In the genomic region with DNA sequence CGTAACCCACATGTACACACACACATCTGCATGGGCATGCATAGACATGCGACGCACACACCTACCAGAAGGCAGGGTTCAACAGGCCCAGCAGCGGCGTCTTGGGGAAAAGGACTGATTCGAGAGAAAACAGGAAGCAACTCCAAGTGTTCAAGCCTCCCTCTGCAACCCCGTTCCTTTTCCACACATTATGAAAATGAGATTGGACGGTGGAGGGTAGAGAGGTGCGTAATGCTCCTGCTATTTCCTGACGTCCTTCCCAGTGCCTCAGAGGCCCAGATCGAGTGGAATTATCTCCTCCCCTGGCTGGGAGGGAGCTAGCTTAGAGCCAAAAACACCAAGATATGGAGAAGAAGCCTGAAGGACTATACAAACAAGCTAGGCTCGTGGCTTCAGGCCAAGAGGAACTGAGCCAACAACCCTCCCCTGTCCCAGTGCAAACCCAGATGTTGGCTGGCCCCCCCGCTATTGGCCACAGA, we compare ENCODE assay signal across 11 cellular contexts.
DNase-seq lines count a peak whose midpoint lies in the region; ATAC-seq and TF ChIP-seq lines count a peak whose summit lies in the region.
"Had no signal": no experiment of that assay in that cellular context is flagged by ENCODE, and none has a peak within 500 bp of the region (broad histone marks: within the 10 kb centered on the region; RNA-seq: fewer than 3 reads in every experiment).

No MANE protein-coding gene starts in this region.

- TF ChIP-seq CTCF in breast epithelium (IDR thresholded peaks at IDR 0.05) (no peak), dorsolateral prefrontal cortex (IDR thresholded peaks at IDR 0.05 in 54 of 56, conservative IDR thresholded peaks at IDR 0.05 in 2 of 56; ENCODE audit: low read depth in 1 of 56, partially characterized antibody in 56 of 56) (no peak)

- DNase-seq in HS-5 (ENCODE audit: low read depth) (peak; percentile 82), breast epithelium (ENCODE audit: low spot score in 2 of 2) (peak in 1 of 2 donors; percentile 20), hepatic stellate cell (ENCODE audit: low spot score) (peak; percentile 97), activated gamma-delta T cell treated with Interleukin-2 at 50 U/mL for 16 hours (no peak), dorsolateral prefrontal cortex (no peak), OCI-M2 (lab: John Stamatoyannopoulos, UW; ENCODE audit: unreplicated experiment) (no peak)
- DNase-seq in stimulated activated effector memory CD8-positive, alpha-beta T cell treated with anti-CD3 and anti-CD28 coated beads, Interleukin-12 subunit alpha, Interleukin-12 subunit beta, amount 100 ng/mL, for 72 hours (ENCODE audit: low spot score in 2 of 2), result no peak

- ATAC-seq in stimulated activated effector memory CD8-positive, alpha-beta T cell treated with anti-CD3 and anti-CD28 coated beads, Interleukin-12 subunit alpha, Interleukin-12 subunit beta, amount 100 ng/mL, for 72 hours, result no peak
- ATAC-seq: HCT116, K562 had no signal

- H3K36me3 ChIP-seq in breast epithelium (no peaks in the 10 kb centered on the region), subcutaneous abdominal adipose tissue (ENCODE audit: control insufficient read depth in 5 of 5, insufficient read depth in 5 of 5, low read length in 5 of 5) (no peaks in the 10 kb centered on the region)

- no peak overlapping the region for H3K9ac ChIP-seq in subcutaneous abdominal adipose tissue (ENCODE audit: low read length in 5 of 5)

- H3K27ac ChIP-seq in breast epithelium (peak overlapping the region; percentile 17 to 49), subcutaneous abdominal adipose tissue (ENCODE audit: low read depth, low read length) (peak overlapping the region; percentile 31), dorsolateral prefrontal cortex (no peak overlapping the region)
- H3K27ac ChIP-seq: PC-9 had no signal

- intact Hi-C loops in breast epithelium (cut with DNase I; ENCODE audit: low total_unique reads) (no loop called here), dorsolateral prefrontal cortex (cut with DNase I) (no loop called here)

- H3K27ac Mint-ChIP-seq in stimulated activated effector memory CD8-positive, alpha-beta T cell treated with anti-CD3 and anti-CD28 coated beads, Interleukin-12 subunit alpha, Interleukin-12 subunit beta, amount 100 ng/mL, for 72 hours, result no peak overlapping the region

- H3K27me3 ChIP-seq in breast epithelium, result no peaks in the 10 kb centered on the region
- no peaks in the 10 kb centered on the region for H3K27me3 ChIP-seq in subcutaneous abdominal adipose tissue (ENCODE audit: control insufficient read depth in 5 of 5, insufficient read depth in 4 of 5, low read length in 5 of 5)
- H3K27me3 ChIP-seq in dorsolateral prefrontal cortex, result no peaks in the 10 kb centered on the region

- H3K4me1 ChIP-seq in breast epithelium (peaks cover 0 to 6% of the 10 kb centered on the region in 2 donors), subcutaneous abdominal adipose tissue (ENCODE audit: control insufficient read depth in 5 of 5, insufficient read depth in 5 of 5, low read length in 5 of 5) (peaks cover 0 to 48% (median 33%) of the 10 kb centered on the region in 5 donors)

- H3K9me3 ChIP-seq in breast epithelium (no peaks in the 10 kb centered on the region), subcutaneous abdominal adipose tissue (ENCODE audit: control insufficient read depth in 5 of 5, low read length in 5 of 5) (peaks cover 0 to 6% (median 0%) of the 10 kb centered on the region in 5 donors)

- TF ChIP-seq POLR2A in breast epithelium (IDR thresholded peaks at IDR 0.05), result no peak

- no peaks in the 10 kb centered on the region for H3K36me3 Mint-ChIP-seq in stimulated activated effector memory CD8-positive, alpha-beta T cell treated with anti-CD3 and anti-CD28 coated beads, Interleukin-12 subunit alpha, Interleukin-12 subunit beta, amount 100 ng/mL, for 72 hours

- no peak overlapping the region for H3K4me3 Mint-ChIP-seq in stimulated activated effector memory CD8-positive, alpha-beta T cell treated with anti-CD3 and anti-CD28 coated beads, Interleukin-12 subunit alpha, Interleukin-12 subunit beta, amount 100 ng/mL, for 72 hours

- no peaks in the 10 kb centered on the region for H3K9me3 Mint-ChIP-seq in stimulated activated effector memory CD8-positive, alpha-beta T cell treated with anti-CD3 and anti-CD28 coated beads, Interleukin-12 subunit alpha, Interleukin-12 subunit beta, amount 100 ng/mL, for 72 hours

- H3K4me1 Mint-ChIP-seq in stimulated activated effector memory CD8-positive, alpha-beta T cell treated with anti-CD3 and anti-CD28 coated beads, Interleukin-12 subunit alpha, Interleukin-12 subunit beta, amount 100 ng/mL, for 72 hours, result no peaks in the 10 kb centered on the region

- H3K4me3 ChIP-seq in breast epithelium, result no peak overlapping the region
- H3K4me3 ChIP-seq in subcutaneous abdominal adipose tissue (ENCODE audit: low read depth in 1 of 5, low read length in 5 of 5), result peak overlapping the region; percentile 3 to 29 (median 11)
- no peak overlapping the region for H3K4me3 ChIP-seq in dorsolateral prefrontal cortex
- H3K4me3 ChIP-seq: K562, PC-9 had no signal

Comparison
In these comparisons a context has a peak if more than half of its experiments do, and no peak if none do; other contexts are left out.
1. DNase-seq: peak in HS-5 (single experiment) and hepatic stellate cell (single experiment); none in activated gamma-delta T cell treated with Interleukin-2 at 50 U/mL for 16 hours (single experiment), stimulated activated effector memory CD8-positive, alpha-beta T cell treated with anti-CD3 and anti-CD28 coated beads, Interleukin-12 subunit alpha, Interleukin-12 subunit beta, amount 100 ng/mL, for 72 hours (0 of 2), dorsolateral prefrontal cortex (0 of 10) and OCI-M2 (single experiment).
2. H3K27ac ChIP-seq: peak in breast epithelium (2 of 2) and subcutaneous abdominal adipose tissue (single experiment); none in dorsolateral prefrontal cortex (0 of 59).
3. H3K4me3 ChIP-seq: peak in subcutaneous abdominal adipose tissue (5 of 5); none in breast epithelium (0 of 3) and dorsolateral prefrontal cortex (0 of 59).